ENCODE assay signal across 24 cellular contexts in the genomic region with DNA sequence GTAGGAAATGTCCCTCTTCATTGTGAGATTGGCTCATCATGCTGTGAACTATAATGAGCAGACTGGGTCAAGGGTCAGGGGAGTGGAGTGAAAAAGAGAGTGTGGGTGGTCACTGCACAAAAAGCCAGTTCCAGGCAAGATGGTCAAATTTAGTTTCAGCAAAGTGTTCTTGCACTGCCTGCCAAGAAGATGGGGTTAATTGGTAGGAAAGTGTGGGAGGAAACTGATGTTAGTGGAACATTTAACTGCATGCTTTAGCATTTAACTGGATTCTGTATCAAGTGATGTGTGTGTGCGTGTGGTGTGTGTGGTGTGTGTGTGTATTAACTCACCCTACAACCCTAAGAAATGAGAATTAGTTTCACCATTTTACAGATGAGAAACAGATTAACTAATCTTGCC.
DNase-seq lines count a peak whose midpoint lies in the region; ATAC-seq, FAIRE-seq and TF ChIP-seq lines count a peak whose summit lies in the region.
"Had no signal": no experiment of that assay in that cellular context is flagged by ENCODE, and none has a peak within 500 bp of the region (broad histone marks: within the 10 kb centered on the region; RNA-seq: fewer than 3 reads in every experiment).

No MANE protein-coding gene starts in this region.

- H3K36me3 ChIP-seq in heart right ventricle (no peaks in the 10 kb centered on the region), astrocyte (ENCODE audit: insufficient read depth, low read length) (no peaks in the 10 kb centered on the region), PC-3 (ENCODE audit: low read depth, low read length) (no peaks in the 10 kb centered on the region)
- H3K36me3 ChIP-seq: prostate gland, SJSA1, thoracic aorta had no signal

- peak in 1 of 2 donors; percentile 21 for DNase-seq in heart right ventricle
- DNase-seq in Right ventricle myocardium inferior (ENCODE audit: missing footprints), result no peak
- DNase-seq in astrocyte (ENCODE audit: low read depth), result peak; percentile 71
- no peak for DNase-seq in right cardiac atrium
- DNase-seq in stimulated activated naive CD8-positive, alpha-beta T cell treated with anti-CD3 and anti-CD28 coated beads, Interleukin-15, Interleukin-2, amounts not matched to agents 100 U/mL and 50 U/mL, for 24 hours, result no peak
- DNase-seq in dorsolateral prefrontal cortex, result no peak
- DNase-seq in PC-3, result no peak
- DNase-seq: activated B cell treated with CpG ODN at 0.5 μM for 24 hours; activated effector memory CD4-positive, alpha-beta T cell treated with Interleukin-2 at 50 U/mL for 16 hours; CD8-positive, alpha-beta T cell; DMS53; effector memory CD4-positive, alpha-beta T cell; HCEC 1CT; hippocampal formation; kidney; NCI-H1436; NCI-H774 had no signal

- H3K4me3 ChIP-seq in heart right ventricle (no peak overlapping the region), astrocyte (ENCODE audit: insufficient read depth, low read depth, low read length) (no peak overlapping the region), right cardiac atrium (ENCODE audit: low read length) (no peak overlapping the region), dorsolateral prefrontal cortex (no peak overlapping the region), PC-3 (ENCODE audit: low read length) (no peak overlapping the region)
- H3K4me3 ChIP-seq: prostate gland, SJSA1, thoracic aorta had no signal

- no peaks in the 10 kb centered on the region for H3K27me3 Mint-ChIP-seq in astrocyte (ENCODE audit: low read depth, unreplicated experiment)
- H3K27me3 Mint-ChIP-seq: activated B cell treated with CpG ODN at 0.5 μM for 24 hours had no signal

- H3K27ac Mint-ChIP-seq in astrocyte (ENCODE audit: unreplicated experiment), result no peak overlapping the region
- H3K27ac Mint-ChIP-seq: activated B cell treated with CpG ODN at 0.5 μM for 24 hours; CD8-positive, alpha-beta T cell; natural killer cell treated with Interleukin-12 subunit alpha and Interleukin-12 subunit beta and Interleukin-15 and Interleukin-18, amount 100 ng/mL, for 72 hours had no signal

- H3K27ac ChIP-seq in heart right ventricle (peak overlapping the region in 3 of 10 donors; percentile 6 to 42 (median 11)), astrocyte (ENCODE audit: low read depth, low read length) (no peak overlapping the region), right cardiac atrium (ENCODE audit: low read length) (peak overlapping the region; percentile 49), dorsolateral prefrontal cortex (no peak overlapping the region), PC-3 (ENCODE audit: low read length) (no peak overlapping the region)
- H3K27ac ChIP-seq: prostate gland, SJSA1, thoracic aorta had no signal

- CTCF ChIA-PET in PC-3 (lab: Charles Lee), result no interaction called here

- H3K36me3 Mint-ChIP-seq in astrocyte (ENCODE audit: low read depth, unreplicated experiment), result peaks cover 4% of the 10 kb centered on the region

- no TSS peak for BruUV-seq in PC-3 (replicated peaks; lab: Mats Ljungman, UMichigan)

- H3K9me3 Mint-ChIP-seq in astrocyte (ENCODE audit: unreplicated experiment), result peaks cover 7% of the 10 kb centered on the region

- WGBS in heart right ventricle, 2 donors, result 41 to 59% methylated on average over 1 of the region's 1 CpG
- WGBS in right cardiac atrium, result 53% methylated on average over 1 of the region's 1 CpG

- no peaks in the 10 kb centered on the region for H3F3A ChIP-seq in PC-3 (ENCODE audit: low read length, unreplicated experiment)

- H3K4me3 Mint-ChIP-seq in astrocyte (ENCODE audit: unreplicated experiment), result no peak overlapping the region
- H3K4me3 Mint-ChIP-seq: activated B cell treated with CpG ODN at 0.5 μM for 24 hours; CD8-positive, alpha-beta T cell; central memory CD8-positive, alpha-beta T cell; natural killer cell treated with Interleukin-12 subunit alpha and Interleukin-12 subunit beta and Interleukin-15 and Interleukin-18, amount 100 ng/mL, for 72 hours had no signal

- no peak for TF ChIP-seq CTCF in heart right ventricle (IDR thresholded peaks at IDR 0.05)
- no peak for TF ChIP-seq CTCF in astrocyte (IDR thresholded peaks at IDR 0.05; ENCODE audit: insufficient read depth, low read depth, low read length)
- TF ChIP-seq CTCF in dorsolateral prefrontal cortex (IDR thresholded peaks at IDR 0.05 in 54 of 56, conservative IDR thresholded peaks at IDR 0.05 in 2 of 56; ENCODE audit: low read depth in 1 of 56, partially characterized antibody in 56 of 56), result no peak
- no peak for TF ChIP-seq CTCF in PC-3 (conservative IDR thresholded peaks at IDR 0.05; ENCODE audit: low read depth, low read length)

- POLR2A ChIA-PET in PC-3 (lab: Charles Lee; ENCODE audit: unreplicated experiment), result no interaction called here

- H3K4me1 ChIP-seq in heart right ventricle (peaks cover 0 to 32% (median 5%) of the 10 kb centered on the region in 9 donors), astrocyte (ENCODE audit: insufficient read depth, low read length) (no peaks in the 10 kb centered on the region), right cardiac atrium (ENCODE audit: control insufficient read depth, insufficient read depth, low read length) (peaks cover 8% of the 10 kb centered on the region), PC-3 (ENCODE audit: insufficient read depth, low read length) (no peaks in the 10 kb centered on the region)
- H3K4me1 ChIP-seq: prostate gland had no signal

- H3K9me2 ChIP-seq in PC-3 (replicated peaks; ENCODE audit: low read length), result no peaks in the 10 kb centered on the region

- H3K79me2 ChIP-seq in astrocyte (ENCODE audit: insufficient read depth, low read length) (no peaks in the 10 kb centered on the region), PC-3 (ENCODE audit: low read length) (no peaks in the 10 kb centered on the region)

- H3K4me1 Mint-ChIP-seq in astrocyte (ENCODE audit: low read depth, unreplicated experiment), result peaks cover 14% of the 10 kb centered on the region
- H3K4me1 Mint-ChIP-seq: activated B cell treated with CpG ODN at 0.5 μM for 24 hours; central memory CD8-positive, alpha-beta T cell had no signal

- H3K4me2 ChIP-seq in astrocyte (ENCODE audit: low read length) (no peak overlapping the region), PC-3 (ENCODE audit: low read length) (no peak overlapping the region)

- intact Hi-C loops in heart right ventricle (cut with DNase I), result loop anchor here in 2 of 10 donors (5.0 to 10.0 kb wide), 2 partner anchors 158 to 895 kb away; no protein-coding TSS in a partner anchor
- intact Hi-C loops in Right ventricle myocardium inferior (cut with DNase I), result loop anchor here (10.0 kb wide), 1 partner anchor 158 kb away; no protein-coding TSS in a partner anchor
- intact Hi-C loops in right cardiac atrium (cut with DNase I), result loop anchor here in 1 of 4 donors (10.0 kb wide), 3 partner anchors 88 to 408 kb away; no protein-coding TSS in a partner anchor
- intact Hi-C loops in dorsolateral prefrontal cortex (cut with DNase I), result no loop called here
- intact Hi-C loops in PC-3 (cut with micrococcal nuclease), result no loop called here

- H2AFZ ChIP-seq in astrocyte (ENCODE audit: low read depth, low read length), result no peak overlapping the region
- no peak overlapping the region for H2AFZ ChIP-seq in PC-3 (ENCODE audit: low read length)

- peaks cover 0 to 17% (median 4%) of the 10 kb centered on the region in 11 donors for H3K9me3 ChIP-seq in heart right ventricle
- H3K9me3 ChIP-seq in astrocyte (ENCODE audit: insufficient read depth, low read depth, low read length), result peaks cover 4% of the 10 kb centered on the region
- no peaks in the 10 kb centered on the region for H3K9me3 ChIP-seq in right cardiac atrium (ENCODE audit: control insufficient read depth, low read length)
- 0 out of 2 replicates have a peak, but pooled peaks cover 6% of the 10 kb centered on the region for H3K9me3 ChIP-seq in PC-3 (ENCODE audit: low read length)
- H3K9me3 ChIP-seq: prostate gland, SJSA1, thoracic aorta had no signal

- H3K9ac ChIP-seq in astrocyte (ENCODE audit: low read length) (no peak overlapping the region), PC-3 (ENCODE audit: low read length) (no peak overlapping the region)

- FAIRE-seq in astrocyte (lab: Jason Lieb, UNC), result no peak
- FAIRE-seq: GM12892, kidney had no signal

- H4K20me1 ChIP-seq in astrocyte (ENCODE audit: insufficient read depth, low read length) (no peaks in the 10 kb centered on the region), PC-3 (ENCODE audit: low read length) (no peaks in the 10 kb centered on the region)

- H3K27me3 ChIP-seq in heart right ventricle (no peaks in the 10 kb centered on the region), astrocyte (ENCODE audit: insufficient read depth, low read length) (no peaks in the 10 kb centered on the region), right cardiac atrium (ENCODE audit: control insufficient read depth, insufficient read depth) (no peaks in the 10 kb centered on the region), dorsolateral prefrontal cortex (no peaks in the 10 kb centered on the region), PC-3 (ENCODE audit: low read length) (no peaks in the 10 kb centered on the region)
- H3K27me3 ChIP-seq: SJSA1 had no signal

- peak in 6 of 8 donors; percentile 38 to 76 (median 58) for ATAC-seq in heart right ventricle
- no peak for ATAC-seq in Right ventricle myocardium inferior
- ATAC-seq in right cardiac atrium, result peak in 1 of 2 donors; percentile 58
- peak; percentile 89 for ATAC-seq in stimulated activated naive CD8-positive, alpha-beta T cell treated with anti-CD3 and anti-CD28 coated beads, Interleukin-15, Interleukin-2, amounts not matched to agents 100 U/mL and 50 U/mL, for 24 hours
- ATAC-seq in HG02981 (IDR thresholded peaks at IDR 0.05; ENCODE audit: unreplicated experiment), result no peak
- no peak for ATAC-seq in PC-3
- ATAC-seq: CD8-positive, alpha-beta T cell; natural killer cell treated with Interleukin-12 subunit alpha and Interleukin-12 subunit beta and Interleukin-15 and Interleukin-18, amount 100 ng/mL, for 72 hours had no signal

Comparison
In these comparisons a context has a peak if more than half of its experiments do, and no peak if none do; other contexts are left out.
1. ATAC-seq: peak in heart right ventricle (6 of 8) and stimulated activated naive CD8-positive, alpha-beta T cell treated with anti-CD3 and anti-CD28 coated beads, Interleukin-15, Interleukin-2, amounts not matched to agents 100 U/mL and 50 U/mL, for 24 hours (single experiment); none in Right ventricle myocardium inferior (single experiment), HG02981 (single experiment) and PC-3 (single experiment).